Comparison of ENCODE assay signal across 26 cellular contexts in the genomic region with DNA sequence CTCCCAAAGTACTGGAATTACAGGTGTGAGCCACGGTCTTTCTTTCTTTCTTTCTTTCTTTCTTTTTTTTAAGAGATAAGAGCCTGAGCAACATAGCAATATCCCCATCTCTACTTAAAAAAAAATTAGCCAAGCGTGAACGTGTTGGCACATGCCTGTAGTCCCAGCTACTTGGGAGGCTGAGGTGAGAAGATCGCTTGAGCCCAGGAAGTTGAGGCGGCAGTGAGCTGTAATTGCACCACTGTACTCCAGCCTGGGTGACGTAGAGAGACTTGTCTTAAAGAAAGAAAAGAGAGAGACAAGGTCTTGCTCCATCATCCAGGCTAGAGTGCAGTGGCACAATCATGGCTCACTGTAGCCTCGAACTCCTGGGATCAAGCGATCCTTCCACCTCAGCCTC.
"Had no signal": no experiment of that assay in that cellular context is flagged by ENCODE, and none has a peak within 500 bp of the region (broad histone marks: within the 10 kb centered on the region; RNA-seq: fewer than 3 reads in every experiment).

No MANE protein-coding gene starts in this region.

- H3K4me1 Mint-ChIP-seq: activated B cell treated with CpG ODN at 0.5 μM for 24 hours; activated naive CD8-positive, alpha-beta T cell treated with anti-CD3 and anti-CD28 coated beads, Interleukin-2, amount 50 U/mL, for 24 hours; activated T-helper 17 cell treated with anti-CD3 and anti-CD28 coated beads, Interleukin-2, amount 50 U/mL, for 72 hours had no signal

- H3K27ac ChIP-seq: cardiac muscle cell had no signal

- H3K4me3 Mint-ChIP-seq: activated B cell treated with CpG ODN at 0.5 μM for 24 hours; activated CD4-positive, alpha-beta memory T cell treated with anti-CD3 and anti-CD28 coated beads for 36 hours; activated CD4-positive, alpha-beta T cell treated with anti-CD3 and anti-CD28 coated beads, Interleukin-2, amount 10 ng/mL, durations not matched to agents 24 days and 14 days; activated naive CD8-positive, alpha-beta T cell treated with anti-CD3 and anti-CD28 coated beads, Interleukin-2, amount 50 U/mL, for 24 hours; activated T-helper 17 cell treated with anti-CD3 and anti-CD28 coated beads, Interleukin-2, amount 50 U/mL, for 72 hours; brain; T-helper 17 cell had no signal

- H3K36me3 Mint-ChIP-seq: activated CD4-positive, alpha-beta memory T cell treated with anti-CD3 and anti-CD28 coated beads for 36 hours; activated naive CD4-positive, alpha-beta T cell treated with anti-CD3 and anti-CD28 coated beads, Interleukin-2, amount 50 U/mL, for 72 hours; brain had no signal

- H3K27me3 ChIP-seq: cardiac muscle cell had no signal

- H3K36me3 ChIP-seq: cardiac muscle cell had no signal

- H3K27ac Mint-ChIP-seq: activated B cell treated with CpG ODN at 0.5 μM for 24 hours; activated CD4-positive, alpha-beta memory T cell treated with anti-CD3 and anti-CD28 coated beads for 36 hours; activated CD4-positive, alpha-beta T cell treated with anti-CD3 and anti-CD28 coated beads, Interleukin-2, amount 10 ng/mL, durations not matched to agents 24 days and 14 days; activated naive CD8-positive, alpha-beta T cell treated with anti-CD3 and anti-CD28 coated beads, Interleukin-2, amount 50 U/mL, for 24 hours; activated T-helper 17 cell treated with anti-CD3 and anti-CD28 coated beads, Interleukin-2, amount 50 U/mL, for 72 hours; brain; T-helper 17 cell had no signal

- DNase-seq: activated B cell treated with CpG ODN at 0.5 μM for 24 hours; activated CD4-positive, alpha-beta memory T cell treated with anti-CD3 and anti-CD28 coated beads for 36 hours; activated CD4-positive, alpha-beta T cell treated with anti-CD3 and anti-CD28 coated beads for 1 hour; activated CD4-positive, alpha-beta T cell treated with anti-CD3 and anti-CD28 coated beads, Interleukin-2, amount 10 ng/mL, durations not matched to agents 24 days and 14 days; activated CD8-positive, alpha-beta memory T cell treated with anti-CD3 and anti-CD28 coated beads for 24 hours; activated naive CD4-positive, alpha-beta T cell; activated naive CD8-positive, alpha-beta T cell treated with anti-CD3 and anti-CD28 coated beads, Interleukin-2, amount 50 U/mL, for 24 hours; activated T-cell treated with anti-CD3 and anti-CD28 coated beads for 4 hours; activated T-cell treated with anti-CD3 and anti-CD28 coated beads, Interleukin-2, amount 50 U/mL, for 48 hours; amniotic stem cell; cerebellar nuclear complex; Karpas-422; NCI-H1105 treated with DMSO at 0.1 percent for 48 hours; NCI-H1436 treated with DMSO at 0.1 percent for 48 hours; NCI-H187; NCI-H2081; NCI-H510A treated with DMSO at 0.1 percent for 48 hours; PC-3; SHP77; T-helper 17 cell; T-helper 9 cell had no signal

- ATAC-seq: activated naive CD4-positive, alpha-beta T cell treated with anti-CD3 and anti-CD28 coated beads, Interleukin-2, amount 50 U/mL, for 72 hours; activated naive CD8-positive, alpha-beta T cell treated with anti-CD3 and anti-CD28 coated beads, Interleukin-2, amount 50 U/mL, for 24 hours; activated T-helper 17 cell treated with anti-CD3 and anti-CD28 coated beads, Interleukin-2, amount 50 U/mL, for 72 hours; K562; PC-3; T-helper 17 cell had no signal

- H3K4me3 ChIP-seq: cardiac muscle cell, K562 had no signal

- H3K9me3 Mint-ChIP-seq: activated B cell treated with CpG ODN at 0.5 μM for 24 hours; activated CD4-positive, alpha-beta T cell treated with anti-CD3 and anti-CD28 coated beads, Interleukin-2, amount 10 ng/mL, durations not matched to agents 24 days and 14 days; activated naive CD4-positive, alpha-beta T cell treated with anti-CD3 and anti-CD28 coated beads, Interleukin-2, amount 50 U/mL, for 72 hours; activated naive CD8-positive, alpha-beta T cell treated with anti-CD3 and anti-CD28 coated beads, Interleukin-2, amount 50 U/mL, for 24 hours; activated T-helper 17 cell treated with anti-CD3 and anti-CD28 coated beads, Interleukin-2, amount 50 U/mL, for 72 hours had no signal
